9 cellular contexts compared by ENCODE assay signal in genomic region chr1:67307251-67308060, GRCh38. TPM values are rescaled to one million over a fixed set of nuclear protein-coding genes. Genes with fewer than 3 reads are reported as not detected.
A peak's percentile ranks its signal among the peaks of the same experiment; 100 is the strongest.
DNase-seq lines count a peak whose midpoint lies in the region; FAIRE-seq and TF ChIP-seq lines count a peak whose summit lies in the region.
"Had no signal": no experiment of that assay in that cellular context is flagged by ENCODE, and none has a peak within 500 bp of the region (broad histone marks: within the 10 kb centered on the region; RNA-seq: fewer than 3 reads in every experiment).

Gene IL12RB2, plus strand, starts transcription at chr1:67307873. Its CDS starts 12,496 bp downstream, at chr1:67320369.

- no peak for FAIRE-seq in kidney (lab: Jason Lieb, UNC)
- FAIRE-seq: colon had no signal

- H3K4me3 ChIP-seq in HEK293 (ENCODE audit: low read depth, low read length), result peak within 1 kb of the TSS; percentile 3; the same call in 1 of the 2 replicates
- peak within 1 kb of the TSS; percentile 28 to 63 (median 52) for H3K4me3 ChIP-seq in Peyer's patch
- H3K4me3 ChIP-seq in kidney (ENCODE audit: low read length in 2 of 2), result peak within 1 kb of the TSS; percentile 42 to 68

- TF ChIP-seq POLR2A in Peyer's patch (IDR thresholded peaks at IDR 0.05), result no peak

- H3K27me3 ChIP-seq in Peyer's patch, result peaks cover 0 to 4% of the 10 kb centered on the region in 2 donors

- no peaks in the 10 kb centered on the region for H3K9me3 ChIP-seq in HEK293 (ENCODE audit: control insufficient read depth, insufficient read depth, low read depth, low read length)
- H3K9me3 ChIP-seq in Peyer's patch, result no peaks in the 10 kb centered on the region
- H3K9me3 ChIP-seq in kidney (ENCODE audit: control insufficient read depth in 1 of 2, low read length in 2 of 2), result no peaks in the 10 kb centered on the region

- H3K36me3 ChIP-seq in HEK293 (ENCODE audit: control insufficient read depth in 2 of 2, insufficient read depth in 1 of 2, low read length in 2 of 2) (no peaks in the 10 kb centered on the region), Peyer's patch (no peaks in the 10 kb centered on the region), kidney (ENCODE audit: control insufficient read depth in 1 of 2, insufficient read depth in 2 of 2, low read length in 2 of 2) (no peaks in the 10 kb centered on the region)

- no peak within 1 kb of the TSS for H3K9ac ChIP-seq in kidney (ENCODE audit: low read length in 2 of 2)

- H3K27ac ChIP-seq in HEK293 (ENCODE audit: extremely low read depth, low read depth, low read length) (no peak within 1 kb of the TSS), Peyer's patch (peak within 1 kb of the TSS in 2 of 4 donors; percentile 9 to 72), kidney (ENCODE audit: low read depth in 2 of 2, low read length in 2 of 2) (no peak within 1 kb of the TSS)

- intact Hi-C loops in kidney (cut with DNase I), result no loop called here

- H3K4me1 ChIP-seq in HEK293 (ENCODE audit: control insufficient read depth, insufficient read depth, low read length) (no peaks in the 10 kb centered on the region), Peyer's patch (peaks cover 0 to 13% (median 2%) of the 10 kb centered on the region in 4 donors), kidney (ENCODE audit: control insufficient read depth in 1 of 2, insufficient read depth in 1 of 2, low read depth in 1 of 2, low read length in 2 of 2) (no peaks in the 10 kb centered on the region)

- TF ChIP-seq CTCF in HEK293 (tag by site-specific recombination; IDR thresholded peaks at IDR 0.05) (no peak), Peyer's patch (IDR thresholded peaks at IDR 0.05) (no peak), kidney (IDR thresholded peaks at IDR 0.05; ENCODE audit: borderline replicate concordance, extremely low read depth, insufficient read depth) (no peak)

- peak; percentile 62 for DNase-seq in COLO668 (lab: John Stamatoyannopoulos, UW; ENCODE audit: unreplicated experiment)
- DNase-seq in Peyer's patch, result peak in 2 of 3 donors; percentile 47 to 68
- peak; percentile 4 for DNase-seq in activated naive CD8-positive, alpha-beta T cell treated with anti-CD3 and anti-CD28 coated beads, Interleukin-2, amount 50 U/mL, for 16 hours (ENCODE audit: low read depth, low spot score)
- DNase-seq in kidney, result peak; percentile 67
- peak; percentile 66 for DNase-seq in stimulated activated CD4-positive, alpha-beta T cell treated with anti-CD3 and anti-CD28 coated beads, Interleukin-4, amount 100 ng/mL, for 24 hours
- DNase-seq in OCI-M2 (lab: John Stamatoyannopoulos, UW; ENCODE audit: unreplicated experiment), result no peak
- no peak for DNase-seq in NOMO-1 treated with dmso at 0.1 percent for 144 hours (lab: John Stamatoyannopoulos, UW; ENCODE audit: unreplicated experiment)

- POLR2A ChIA-PET in HEK293 (lab: Yijun Ruan, JAX), result no interaction called here

- CTCF ChIA-PET in HEK293 (lab: Yijun Ruan, JAX), result no interaction called here

TF ChIP-seq in HEK293, 187 proteins besides CTCF, POLR2A, EP300 and RAD21:
- TF ChIP-seq ZIC2 (tag by site-specific recombination; IDR thresholded peaks at IDR 0.05) (no peak), SP2 (tag by site-specific recombination; IDR thresholded peaks at IDR 0.05) (0 out of 2 replicates have a peak, but pooled peaks have one; percentile 8), ZNF639 (tag by site-specific recombination; IDR thresholded peaks at IDR 0.05) (no peak), KLF1 (tag by site-specific recombination; IDR thresholded peaks at IDR 0.05) (0 out of 2 replicates have a peak, but pooled peaks have one; percentile 18), SCRT2 (tag by site-specific recombination; IDR thresholded peaks at IDR 0.05) (peak; percentile 48), PBX3 (CRISPR knock-in tag; IDR thresholded peaks at IDR 0.05) (no peak), HIC1 (tag by site-specific recombination; IDR thresholded peaks at IDR 0.05) (no peak), PRDM1 (tag by site-specific recombination; IDR thresholded peaks at IDR 0.05) (no peak), ZFHX2 (tag by site-specific recombination; conservative IDR thresholded peaks at IDR 0.05) (peak; percentile 46; the same call in 1 of the 2 replicates), GLIS2 (tag by site-specific recombination; IDR thresholded peaks at IDR 0.05) (no peak), ZXDB (tag by site-specific recombination; IDR thresholded peaks at IDR 0.05) (no peak), SP3 (tag by site-specific recombination; IDR thresholded peaks at IDR 0.05) (peak; percentile 20; the same call in 1 of the 2 replicates), ZFP3 (tag by site-specific recombination; IDR thresholded peaks at IDR 0.05; ENCODE audit: low read depth) (no peak), ZBTB26 (tag by site-specific recombination; optimal IDR thresholded peaks at IDR 0.05) (peak; percentile 26), ZNF10 (tag by site-specific recombination; IDR thresholded peaks at IDR 0.05) (no peak), ZBTB17 (tag by site-specific recombination; IDR thresholded peaks at IDR 0.05) (peak; percentile 58), ZNF654 (tag by site-specific recombination; IDR thresholded peaks at IDR 0.05; ENCODE audit: low read depth) (no peak), ZNF792 (tag by site-specific recombination; IDR thresholded peaks at IDR 0.05) (no peak), ZNF335 (tag by site-specific recombination; conservative IDR thresholded peaks at IDR 0.05) (peak; percentile 42)

RNA-seq across cellular contexts. Expression of gene IL12RB2, which starts in this region (rescaled TPM):
- total RNA-seq in Peyer's patch, result 1 to 10 TPM in 2 of 4 donors, under 1 TPM in 2; 0.35 to 3.3 (median 1.8) TPM
- total RNA-seq in kidney, result 1.5 TPM
- 0.26 TPM for polyA plus RNA-seq in kidney (ENCODE audit: insufficient read depth, low read depth, low replicate concordance)

Comparison
In these comparisons a context has a peak if more than half of its experiments do, and no peak if none do; other contexts are left out.
1. DNase-seq: peak in COLO668 (single experiment), Peyer's patch (2 of 3), activated naive CD8-positive, alpha-beta T cell treated with anti-CD3 and anti-CD28 coated beads, Interleukin-2, amount 50 U/mL, for 16 hours (single experiment), kidney (single experiment) and stimulated activated CD4-positive, alpha-beta T cell treated with anti-CD3 and anti-CD28 coated beads, Interleukin-4, amount 100 ng/mL, for 24 hours (single experiment); none in OCI-M2 (single experiment) and NOMO-1 treated with dmso at 0.1 percent for 144 hours (single experiment).
2. H3K4me3 ChIP-seq: peak in every context shown above with its lines; median percentile 55 in kidney; 52 in Peyer's patch; 3 in HEK293.